21 cellular contexts compared by ENCODE assay signal in genomic region chr18:2510416-2510815, GRCh38.
"Had no signal": no experiment of that assay in that cellular context is flagged by ENCODE, and none has a peak within 500 bp of the region (broad histone marks: within the 10 kb centered on the region; RNA-seq: fewer than 3 reads in every experiment).

No MANE protein-coding gene starts in this region.

- H3K36me3 ChIP-seq: MG63, Peyer's patch, SJSA1 had no signal

- H3K9me3 ChIP-seq: MG63, Peyer's patch, SJSA1, SK-N-SH had no signal

- H3K9ac ChIP-seq: SK-N-SH had no signal

- DNase-seq: KBM-7, MG63, NCI-H1092 treated with DMSO at 0.1 percent for 48 hours, NCI-H1436, NCI-H187, NCI-H2029, NCI-H2081 treated with DMSO at 0.1 percent for 48 hours, NCI-H2171, NCI-H226, NCI-H446, NCI-H510A, NCI-H524 treated with DMSO at 0.1 percent for 48 hours, NCI-H69, NCI-H774, PC-9, Peyer's patch, SHP77 treated with DMSO at 0.1 percent for 48 hours, SK-N-SH, SW 1271 had no signal

- H3K27me3 ChIP-seq: MG63, Peyer's patch, SJSA1 had no signal

- H2AFZ ChIP-seq: PC-9 had no signal

- H3K4me1 ChIP-seq: Peyer's patch had no signal

- H3K4me3 ChIP-seq: MG63, PC-9, Peyer's patch, SJSA1 had no signal

- H3K4me2 ChIP-seq: PC-9, SK-N-SH had no signal

- H3K27ac ChIP-seq: PC-9, Peyer's patch, SJSA1 had no signal

- ATAC-seq: Right ventricle myocardium inferior had no signal
